1 cellular context compared by ENCODE assay signal in genomic region chr1:50421768-50422674, GRCh38.
A peak's percentile ranks its signal among the peaks of the same experiment; 100 is the strongest.
TF ChIP-seq lines count a peak whose summit lies in the region.

No MANE protein-coding gene starts in this region.

TF ChIP-seq in H1, 55 proteins besides CTCF, POLR2A, EP300 and RAD21 (continued from another document):
- TF ChIP-seq CBX8 (IDR thresholded peaks at IDR 0.05; ENCODE audit: borderline replicate concordance, low read depth, low read length) (peak; percentile 98; the same call in 1 of the 2 replicates), SUZ12 (IDR thresholded peaks at IDR 0.05; ENCODE audit: low read length) (peak; percentile 35; the same call in 1 of the 2 replicates), GABPA (IDR thresholded peaks at IDR 0.05; ENCODE audit: borderline replicate concordance, insufficient read depth, low read length) (no peak)
